1 cellular context compared by ENCODE assay signal in the genomic region with DNA sequence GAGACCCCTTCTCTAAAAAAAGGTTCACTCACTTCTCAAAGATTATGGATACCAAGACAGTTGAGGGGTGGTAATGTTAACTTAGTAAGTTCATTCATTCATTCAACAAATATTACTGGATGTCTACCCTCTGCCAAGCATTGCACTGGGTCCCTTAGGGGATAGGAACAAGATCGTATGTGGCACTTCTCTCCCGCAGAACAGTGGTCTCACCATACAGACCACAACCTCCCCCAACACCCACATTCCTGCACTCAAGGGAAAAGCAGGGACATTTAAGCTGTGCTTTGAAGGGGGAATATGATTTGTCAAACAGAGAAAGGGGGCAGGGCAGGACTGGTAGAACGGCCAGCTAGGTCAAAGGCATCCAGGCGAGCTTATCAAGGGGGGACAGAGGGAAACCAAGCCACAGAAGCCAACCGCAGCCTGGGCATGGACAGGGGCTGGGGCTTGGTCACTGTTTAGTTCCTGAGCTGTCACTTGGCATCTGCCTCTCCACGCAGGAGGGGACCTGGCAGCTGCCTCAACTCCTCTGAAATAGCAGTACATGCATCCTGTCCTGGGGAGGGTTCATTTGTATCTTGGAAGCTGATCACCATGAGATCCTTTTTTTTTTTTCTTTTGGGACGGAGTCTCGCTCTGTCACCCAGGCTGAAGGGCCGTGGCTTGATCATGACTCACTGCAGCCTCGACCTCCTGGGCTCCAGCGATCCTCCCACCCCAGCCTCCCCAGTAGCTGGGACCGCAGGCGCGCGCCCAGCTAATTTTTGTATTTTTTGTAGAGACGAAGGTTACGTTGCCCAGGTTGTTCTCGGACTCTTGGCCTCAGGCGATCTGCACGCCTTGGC.
TF ChIP-seq lines count a peak whose summit lies in the region.

No MANE protein-coding gene starts in this region.

TF ChIP-seq in GM12878, 131 proteins besides CTCF, POLR2A, EP300 and RAD21 (continued from another document):
- TF ChIP-seq MLLT1 (IDR thresholded peaks at IDR 0.05): peak; percentile 97
- TF ChIP-seq KLF5 (IDR thresholded peaks at IDR 0.05; ENCODE audit: partially characterized antibody): no peak
- TF ChIP-seq ZNF592 (IDR thresholded peaks at IDR 0.05): no peak
- TF ChIP-seq PAX5 (IDR thresholded peaks at IDR 0.05; ENCODE audit: borderline replicate concordance, low read depth, low read length): no peak
- no peak for TF ChIP-seq CHD4 (IDR thresholded peaks at IDR 0.05)
- TF ChIP-seq DPF2 (IDR thresholded peaks at IDR 0.05): 0 out of 2 replicates have a peak, but pooled peaks have one; percentile 23
- peak; percentile 54 for TF ChIP-seq NR2F1 (conservative IDR thresholded peaks at IDR 0.05)
